ENCODE assay signal across 15 cellular contexts in the genomic region with DNA sequence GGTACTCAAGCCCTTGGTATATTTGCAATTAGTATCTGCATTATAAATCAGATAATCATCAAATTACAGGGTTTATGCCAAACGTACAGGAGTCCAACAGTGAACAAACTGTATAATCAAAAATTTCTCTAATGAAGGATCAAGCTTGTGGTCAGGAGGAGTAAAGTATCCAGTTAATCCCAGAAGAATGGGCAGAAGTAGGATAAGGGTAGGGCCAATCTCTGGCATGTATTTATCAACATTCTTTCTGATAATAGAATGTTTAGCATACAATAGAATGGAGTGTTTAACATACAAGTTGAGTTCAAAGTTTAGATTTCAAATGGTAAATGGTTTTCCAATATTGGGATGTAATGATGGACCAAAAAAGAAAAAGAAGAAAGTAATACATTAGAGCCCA.
DNase-seq lines count a peak whose midpoint lies in the region; ATAC-seq and TF ChIP-seq lines count a peak whose summit lies in the region.
"Had no signal": no experiment of that assay in that cellular context is flagged by ENCODE, and none has a peak within 500 bp of the region (broad histone marks: within the 10 kb centered on the region; RNA-seq: fewer than 3 reads in every experiment).

No MANE protein-coding gene starts in this region.

- DNase-seq in left ventricle myocardium inferior, result no peak
- DNase-seq in left cardiac atrium, result no peak
- DNase-seq in chondrocyte (ENCODE audit: low spot score), result no peak
- no peak for DNase-seq in osteocyte (ENCODE audit: extremely low spot score, unreplicated experiment)
- DNase-seq in smooth muscle cell (lab: John Stamatoyannopoulos, UW; ENCODE audit: unreplicated experiment), result no peak
- DNase-seq in OCI-LY7 (ENCODE audit: low spot score), result no peak
- no peak for DNase-seq in amygdala (lab: John Stamatoyannopoulos, UW)
- DNase-seq: CD4-positive, CD25-positive, alpha-beta regulatory T cell; DMS153; DMS79 treated with DMSO at 0.1 percent for 48 hours; GDM1; HCEC 1CT had no signal

- H3K4me2 ChIP-seq in smooth muscle cell, result no peak overlapping the region
- no peak overlapping the region for H3K4me2 ChIP-seq in OCI-LY7 (ENCODE audit: low read length)
- H3K4me2 ChIP-seq: BLaER1 treated with 17β-estradiol and CSF1 and Interleukin-3, amounts not matched to agents 10 nM and 100 nM had no signal

- no peaks in the 10 kb centered on the region for H3K9me3 ChIP-seq in left ventricle myocardium inferior (replicated peaks)
- H3K9me3 ChIP-seq in smooth muscle cell (replicated peaks; ENCODE audit: low read depth), result no peaks in the 10 kb centered on the region
- no peaks in the 10 kb centered on the region for H3K9me3 ChIP-seq in OCI-LY7 (ENCODE audit: low read length)

- H3K4me3 Mint-ChIP-seq in chondrocyte (ENCODE audit: unreplicated experiment) (no peak overlapping the region), osteocyte (ENCODE audit: unreplicated experiment) (no peak overlapping the region)
- H3K4me3 Mint-ChIP-seq: CD4-positive, CD25-positive, alpha-beta regulatory T cell had no signal

- peaks cover 16% of the 10 kb centered on the region for H3K36me3 Mint-ChIP-seq in chondrocyte (ENCODE audit: low read depth)
- H3K36me3 Mint-ChIP-seq in osteocyte (ENCODE audit: unreplicated experiment), result peaks cover 32% of the 10 kb centered on the region
- H3K36me3 Mint-ChIP-seq: CD4-positive, CD25-positive, alpha-beta regulatory T cell had no signal

- H3K9me2 ChIP-seq in OCI-LY7 (ENCODE audit: insufficient read depth, low read length), result no peaks in the 10 kb centered on the region

- peaks cover 78% of the 10 kb centered on the region for H3F3A ChIP-seq in smooth muscle cell (ENCODE audit: low read depth)

- no peaks in the 10 kb centered on the region for H3K36me3 ChIP-seq in left ventricle myocardium inferior
- H3K36me3 ChIP-seq in smooth muscle cell (ENCODE audit: low read depth), result no peaks in the 10 kb centered on the region
- no peaks in the 10 kb centered on the region for H3K36me3 ChIP-seq in OCI-LY7 (ENCODE audit: insufficient read depth, low read length)

- TF ChIP-seq CTCF in left ventricle myocardium inferior (IDR thresholded peaks at IDR 0.05; ENCODE audit: borderline replicate concordance), result no peak
- TF ChIP-seq CTCF in chondrocyte (IDR thresholded peaks at IDR 0.05), result no peak
- no peak for TF ChIP-seq CTCF in osteocyte (IDR thresholded peaks at IDR 0.05)
- no peak for TF ChIP-seq CTCF in smooth muscle cell (IDR thresholded peaks at IDR 0.05; ENCODE audit: borderline replicate concordance, insufficient read depth, poor library complexity, severe bottlenecking)
- no peak for TF ChIP-seq CTCF in OCI-LY7 (conservative IDR thresholded peaks at IDR 0.05; ENCODE audit: low read length)

- H3K27ac ChIP-seq in left ventricle myocardium inferior (replicated peaks) (peak overlapping the region; percentile 11), smooth muscle cell (ENCODE audit: low read depth) (peak overlapping the region; percentile 94), OCI-LY7 (ENCODE audit: low read depth, low read length, poor library complexity, severe bottlenecking) (no peak overlapping the region)
- H3K27ac ChIP-seq: 22Rv1; BLaER1 treated with 17β-estradiol and CSF1 and Interleukin-3, amounts not matched to agents 10 nM and 100 nM had no signal

- POLR2A ChIA-PET in OCI-LY7 (lab: Charles Lee), result no interaction called here

- H2AFZ ChIP-seq in smooth muscle cell (ENCODE audit: low read depth), result no peak overlapping the region
- no peak overlapping the region for H2AFZ ChIP-seq in OCI-LY7 (ENCODE audit: low read length)

- intact Hi-C loops in left ventricle myocardium inferior (cut with micrococcal nuclease), result no loop called here
- intact Hi-C loops in left cardiac atrium (cut with DNase I), result no loop called here
- intact Hi-C loops in OCI-LY7 (cut with micrococcal nuclease; ENCODE audit: unreplicated experiment), result no loop called here

- peaks cover 95% of the 10 kb centered on the region for H3K4me1 Mint-ChIP-seq in chondrocyte (ENCODE audit: low read depth)
- H3K4me1 Mint-ChIP-seq in osteocyte (ENCODE audit: unreplicated experiment), result peaks cover 82% of the 10 kb centered on the region

- no peak overlapping the region for H3K9ac ChIP-seq in smooth muscle cell (ENCODE audit: low read depth)
- H3K9ac ChIP-seq: BLaER1 treated with 17β-estradiol and CSF1 and Interleukin-3, amounts not matched to agents 10 nM and 100 nM had no signal

- 41% methylated on average over 1 of the region's 1 CpG for WGBS in smooth muscle cell (ENCODE audit: low lambda C conversion rate)

- no peaks in the 10 kb centered on the region for H3K9me3 Mint-ChIP-seq in chondrocyte (ENCODE audit: low read depth)
- H3K9me3 Mint-ChIP-seq in osteocyte (ENCODE audit: unreplicated experiment), result no peaks in the 10 kb centered on the region
- H3K9me3 Mint-ChIP-seq: CD4-positive, CD25-positive, alpha-beta regulatory T cell had no signal

- H3K27ac Mint-ChIP-seq in chondrocyte (ENCODE audit: unreplicated experiment) (peak overlapping the region; percentile 81), osteocyte (ENCODE audit: unreplicated experiment) (peak overlapping the region; percentile 91)
- H3K27ac Mint-ChIP-seq: CD4-positive, CD25-positive, alpha-beta regulatory T cell had no signal

- H4K20me1 ChIP-seq in smooth muscle cell (ENCODE audit: low read depth) (peaks cover 96% of the 10 kb centered on the region), OCI-LY7 (ENCODE audit: insufficient read depth, low read length) (no peaks in the 10 kb centered on the region)
- H4K20me1 ChIP-seq: BLaER1 treated with 17β-estradiol and CSF1 and Interleukin-3, amounts not matched to agents 10 nM and 100 nM had no signal

- CTCF ChIA-PET in OCI-LY7 (lab: Charles Lee; ENCODE audit: unreplicated experiment), result no interaction called here

- H3K4me1 ChIP-seq in left ventricle myocardium inferior (peaks cover 72% of the 10 kb centered on the region), smooth muscle cell (ENCODE audit: low read depth) (peaks cover 13% of the 10 kb centered on the region), OCI-LY7 (ENCODE audit: insufficient read depth, low read length, poor library complexity, severe bottlenecking) (no peaks in the 10 kb centered on the region)

- no peaks in the 10 kb centered on the region for H3K27me3 ChIP-seq in left ventricle myocardium inferior (ENCODE audit: low read depth)
- no peaks in the 10 kb centered on the region for H3K27me3 ChIP-seq in smooth muscle cell (ENCODE audit: low read depth)
- H3K27me3 ChIP-seq: BLaER1 treated with 17β-estradiol and CSF1 and Interleukin-3, amounts not matched to agents 10 nM and 100 nM had no signal

- H3K27me3 Mint-ChIP-seq in chondrocyte (ENCODE audit: low read depth), result no peaks in the 10 kb centered on the region
- H3K27me3 Mint-ChIP-seq in osteocyte (ENCODE audit: unreplicated experiment), result no peaks in the 10 kb centered on the region
- H3K27me3 Mint-ChIP-seq: CD4-positive, CD25-positive, alpha-beta regulatory T cell had no signal

- H3K4me3 ChIP-seq in left ventricle myocardium inferior (no peak overlapping the region), smooth muscle cell (no peak overlapping the region), OCI-LY7 (ENCODE audit: low read depth, low read length, poor library complexity, severe bottlenecking) (no peak overlapping the region)
- H3K4me3 ChIP-seq: BLaER1 treated with 17β-estradiol and CSF1 and Interleukin-3, amounts not matched to agents 10 nM and 100 nM had no signal

- no TSS peak for BruUV-seq in OCI-LY7 (replicated peaks; lab: Mats Ljungman, UMichigan)

- ATAC-seq in left cardiac atrium, result no peak
- no peak for ATAC-seq in HG02870 (IDR thresholded peaks at IDR 0.05; ENCODE audit: unreplicated experiment)

- H3K79me2 ChIP-seq in smooth muscle cell (ENCODE audit: low read depth) (peaks cover 85% of the 10 kb centered on the region), OCI-LY7 (ENCODE audit: insufficient read depth, low read depth, low read length) (no peaks in the 10 kb centered on the region)
